18 cellular contexts compared by ENCODE assay signal in genomic region chr16:84635702-84636101, GRCh38.
"Had no signal": no experiment of that assay in that cellular context is flagged by ENCODE, and none has a peak within 500 bp of the region (broad histone marks: within the 10 kb centered on the region; RNA-seq: fewer than 3 reads in every experiment).

No MANE protein-coding gene starts in this region.

- H3K27ac ChIP-seq: hepatocyte, uterus, WERI-Rb-1 had no signal

- H3K27me3 ChIP-seq: hepatocyte, tibial nerve, uterus had no signal

- H3K36me3 ChIP-seq: tibial nerve, uterus, WERI-Rb-1 had no signal

- H3K9me3 ChIP-seq: tibial nerve, uterus had no signal

- H3K4me3 ChIP-seq: hepatocyte, tibial nerve, uterus had no signal

- ATAC-seq: esophagus mucosa had no signal

- DNase-seq: activated CD4-positive, alpha-beta T cell treated with anti-CD3 and anti-CD28 coated beads for 1 hour; activated CD4-positive, alpha-beta T cell treated with anti-CD3 and anti-CD28 coated beads, Interleukin-2, amount 50 U/mL, for 4 hours; activated gamma-delta T cell treated with Interleukin-2 at 50 U/mL for 16 hours; activated naive CD8-positive, alpha-beta T cell treated with anti-CD3 and anti-CD28 coated beads for 36 hours; amygdala; central memory CD4-positive, alpha-beta T cell; mammary epithelial cell; midbrain; stimulated activated CD4-positive, alpha-beta T cell treated with anti-CD3 and anti-CD28 coated beads, Interleukin-12 subunit alpha, Interleukin-12 subunit beta, amount 100 ng/mL, for 4 hours; stimulated activated CD4-positive, alpha-beta T cell treated with anti-CD3 and anti-CD28 coated beads, Interleukin-1b, Interleukin-23, amount 100 ng/mL, for 48 hours; stimulated activated CD8-positive, alpha-beta memory T cell treated with anti-CD3 and anti-CD28 coated beads, Interleukin-4, amount 100 ng/mL, for 48 hours; stimulated activated naive CD4-positive, alpha-beta T cell; T-helper 2 cell; uterus; WERI-Rb-1 had no signal

- H3K4me1 ChIP-seq: uterus had no signal
